8 cellular contexts compared by ENCODE assay signal in the genomic region with DNA sequence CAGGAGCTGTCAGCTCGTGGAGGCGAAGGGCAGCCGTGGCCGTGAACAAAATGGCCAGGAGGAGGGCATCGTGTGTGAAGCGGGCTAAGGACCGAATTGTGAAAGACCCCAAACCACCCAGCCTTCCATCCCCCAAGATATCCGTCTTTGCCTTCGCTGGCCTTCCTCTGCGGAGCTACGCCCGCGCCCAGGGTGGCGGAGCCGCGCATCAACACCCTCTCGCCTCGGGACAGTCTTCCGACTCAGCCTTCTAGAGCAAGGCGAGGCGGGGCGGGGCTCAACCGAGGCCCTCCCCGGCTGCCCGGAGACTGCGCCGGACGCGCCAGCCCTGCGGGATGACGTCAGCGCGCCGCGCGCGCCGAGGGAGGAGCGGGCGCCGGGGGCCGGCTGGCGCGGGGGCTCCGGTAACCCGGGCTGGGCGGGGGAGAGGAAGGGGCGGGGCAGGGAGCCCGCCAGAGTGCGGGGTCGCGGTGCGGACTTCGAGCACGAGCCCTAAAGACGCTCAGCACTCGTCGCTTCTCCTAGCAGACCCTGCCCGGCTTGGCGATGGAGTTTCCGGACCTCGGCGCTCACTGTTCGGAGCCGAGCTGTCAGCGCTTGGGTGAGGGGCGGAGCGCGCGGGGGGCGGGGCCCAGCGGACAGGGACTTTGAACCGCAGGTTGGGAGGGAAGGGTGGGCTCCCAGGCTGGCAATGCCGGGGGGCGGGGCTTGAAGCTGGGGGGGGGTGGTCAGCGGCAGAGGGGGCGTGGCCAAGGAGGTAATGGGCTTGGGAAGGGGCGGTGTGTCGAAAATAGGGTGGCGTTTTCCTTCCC. TPM values are rescaled to one million over a fixed set of nuclear protein-coding genes. Genes with fewer than 3 reads are reported as not detected.
DNase-seq lines count a peak whose midpoint lies in the region; ATAC-seq, FAIRE-seq and TF ChIP-seq lines count a peak whose summit lies in the region.

ZFAND2B (plus strand) TSS at position 341 of the 812 bp plus-strand sequence; CDS start at position 547, 206 bp downstream.

- H3K9me3 Mint-ChIP-seq in activated T-helper 17 cell treated with anti-CD3 and anti-CD28 coated beads, Interleukin-2, amount 50 U/mL, for 72 hours, result no peaks in the 10 kb centered on the region
- no peaks in the 10 kb centered on the region for H3K9me3 Mint-ChIP-seq in natural killer cell

- TF ChIP-seq CTCF in RWPE1 (conservative IDR thresholded peaks at IDR 0.05; ENCODE audit: low read depth) (no peak), fibroblast of lung (conservative IDR thresholded peaks at IDR 0.05 in 1 of 2, IDR thresholded peaks at IDR 0.05 in 1 of 2; ENCODE audit: low read depth in 1 of 2, low read length in 2 of 2) (no peak), natural killer cell (IDR thresholded peaks at IDR 0.05) (no peak)

- peaks cover 2% of the 10 kb centered on the region for H3K27me3 ChIP-seq in fibroblast of lung (ENCODE audit: control insufficient read depth, insufficient read depth, low read length)

- CTCF ChIA-PET in RWPE1 (lab: Yijun Ruan, JAX), result interaction anchor here (0.6 to 1.7 kb wide), 4 partner anchors 22 to 88 kb away, joined by 3 to 7 read pairs (median 3); partner anchors contain the start of gene STK16

- POLR2A ChIA-PET in RWPE1 (lab: Yijun Ruan, JAX; ENCODE audit: low non-redundant PET), result interaction anchor here (0.6 to 1.7 kb wide), 5 partner anchors 11 to 104 kb away, joined by 3 to 6 read pairs (median 4); partner anchors contain the start of gene ABCB6

- H3K27me3 Mint-ChIP-seq in activated T-helper 17 cell treated with anti-CD3 and anti-CD28 coated beads, Interleukin-2, amount 50 U/mL, for 72 hours, result no peaks in the 10 kb centered on the region
- H3K27me3 Mint-ChIP-seq in natural killer cell (ENCODE audit: low read depth in 2 of 2), result no peaks in the 10 kb centered on the region

- H3K27ac Mint-ChIP-seq in activated T-helper 17 cell treated with anti-CD3 and anti-CD28 coated beads, Interleukin-2, amount 50 U/mL, for 72 hours, result peak within 1 kb of the TSS; percentile 98
- peak within 1 kb of the TSS; percentile 92 to 98 for H3K27ac Mint-ChIP-seq in natural killer cell

- ATAC-seq in activated T-helper 17 cell treated with anti-CD3 and anti-CD28 coated beads, Interleukin-2, amount 50 U/mL, for 72 hours (replicated peaks), result peak; percentile 98
- peak; percentile 92 to 98 (median 92) for ATAC-seq in natural killer cell

- peaks cover 44% of the 10 kb centered on the region for H3K36me3 Mint-ChIP-seq in activated T-helper 17 cell treated with anti-CD3 and anti-CD28 coated beads, Interleukin-2, amount 50 U/mL, for 72 hours (ENCODE audit: low read depth)
- H3K36me3 Mint-ChIP-seq in natural killer cell, result no peaks in the 10 kb centered on the region

- intact Hi-C loops in natural killer cell (cut with micrococcal nuclease), result loop anchor here (1.0 kb wide), 4 partner anchors 23 to 73 kb away; partner anchors contain the start of genes ANKZF1, ATG9A, DNAJB2 and NHEJ1

- H3K79me2 ChIP-seq in fibroblast of lung (ENCODE audit: control insufficient read depth, insufficient read depth, low read length), result peaks cover 2% of the 10 kb centered on the region

- peak within 1 kb of the TSS; percentile 58 to 85 (median 75) for H3K4me3 ChIP-seq in fibroblast of lung (replicated peaks in 1 of 4; ENCODE audit: control extremely low read depth in 1 of 4, insufficient read depth in 1 of 4, low read depth in 3 of 4, low read length in 4 of 4)

- H3K27ac ChIP-seq in RWPE1 (peak within 1 kb of the TSS; percentile 93), fibroblast of lung (ENCODE audit: insufficient read depth, low read length) (peak within 1 kb of the TSS; percentile 80)

- TF ChIP-seq POLR2A in H54 (IDR thresholded peaks at IDR 0.05; ENCODE audit: low read depth, low read length), result peak; percentile 90

- peaks cover 15% of the 10 kb centered on the region for H3K36me3 ChIP-seq in fibroblast of lung (ENCODE audit: control insufficient read depth, insufficient read depth, low read length)

- no peaks in the 10 kb centered on the region for H4K20me1 ChIP-seq in fibroblast of lung (ENCODE audit: control insufficient read depth, extremely low read depth, insufficient read depth, low read length)

- H3K4me1 ChIP-seq in fibroblast of lung (ENCODE audit: control insufficient read depth, extremely low read depth, insufficient read depth, low read length), result peaks cover 16% of the 10 kb centered on the region

- DNase-seq in ELF-1 (ENCODE audit: low read depth, low spot score), result peak; percentile 95
- DNase-seq in H54 (ENCODE audit: insufficient read length, low spot score), result peak; percentile 94
- DNase-seq in LoVo (ENCODE audit: low spot score), result peak; percentile 94
- DNase-seq in RWPE1 (ENCODE audit: low spot score), result peak; percentile 96
- peak; percentile 86 to 90 for DNase-seq in fibroblast of lung (ENCODE audit: low read depth in 2 of 2)
- DNase-seq in natural killer cell, result peak; percentile 96
- peak; percentile 92 for DNase-seq in stimulated activated naive CD4-positive, alpha-beta T cell treated with Interleukin-2 at 50 U/mL for 16 hours (lab: John Stamatoyannopoulos, UW)

- peak within 1 kb of the TSS; percentile 71 for H3K9ac ChIP-seq in fibroblast of lung (ENCODE audit: insufficient read depth, low read length)

- FAIRE-seq in H54 (lab: Jason Lieb, UNC), result no peak

- H3K9me3 ChIP-seq in fibroblast of lung (ENCODE audit: control insufficient read depth, insufficient read depth, low read depth, low read length), result no peaks in the 10 kb centered on the region

- H3K4me2 ChIP-seq in fibroblast of lung (ENCODE audit: extremely low read depth, insufficient read depth, low read length), result peak within 1 kb of the TSS; percentile 99

- H2AFZ ChIP-seq in fibroblast of lung (ENCODE audit: low read length), result peak within 1 kb of the TSS; percentile 91

- peak within 1 kb of the TSS; percentile 97 for H3K4me3 Mint-ChIP-seq in activated T-helper 17 cell treated with anti-CD3 and anti-CD28 coated beads, Interleukin-2, amount 50 U/mL, for 72 hours
- H3K4me3 Mint-ChIP-seq in natural killer cell, result peak within 1 kb of the TSS; percentile 90

- H3K4me1 Mint-ChIP-seq in activated T-helper 17 cell treated with anti-CD3 and anti-CD28 coated beads, Interleukin-2, amount 50 U/mL, for 72 hours, result peaks cover 10% of the 10 kb centered on the region
- H3K4me1 Mint-ChIP-seq in natural killer cell, result peaks cover 24 to 33% of the 10 kb centered on the region in 2 donors

RNA-seq across cellular contexts. Expression of gene ZFAND2B, which starts in this region (rescaled TPM):
- 10 to 100 TPM; 27.9 to 29.8 TPM for total RNA-seq in activated T-helper 17 cell treated with anti-CD3 and anti-CD28 coated beads, Interleukin-2, amount 50 U/mL, for 72 hours
- total RNA-seq in fibroblast of lung, result 29.3 and 40.0 TPM in 2 replicates
- polyA plus RNA-seq in fibroblast of lung, result 26.8 and 29.9 TPM in 2 replicates
- polyA plus RNA-seq in fibroblast of lung (2012), result 22.3 and 35.3 TPM in 2 replicates
- 40.2 and 53.9 TPM in 2 replicates for polyA minus RNA-seq in fibroblast of lung (ENCODE audit: low replicate concordance)
- 10 to 100 TPM; 67.6 to 84.0 (median 83.4) TPM for total RNA-seq in natural killer cell

Comparison
In these comparisons a context has a peak if more than half of its experiments do, and no peak if none do; other contexts are left out.
1. Peak in every context shown above with its lines: DNase-seq, ATAC-seq, H3K4me3 ChIP-seq and H3K27ac ChIP-seq.